Comparison of ENCODE assay signal across 10 cellular contexts in the genomic region with DNA sequence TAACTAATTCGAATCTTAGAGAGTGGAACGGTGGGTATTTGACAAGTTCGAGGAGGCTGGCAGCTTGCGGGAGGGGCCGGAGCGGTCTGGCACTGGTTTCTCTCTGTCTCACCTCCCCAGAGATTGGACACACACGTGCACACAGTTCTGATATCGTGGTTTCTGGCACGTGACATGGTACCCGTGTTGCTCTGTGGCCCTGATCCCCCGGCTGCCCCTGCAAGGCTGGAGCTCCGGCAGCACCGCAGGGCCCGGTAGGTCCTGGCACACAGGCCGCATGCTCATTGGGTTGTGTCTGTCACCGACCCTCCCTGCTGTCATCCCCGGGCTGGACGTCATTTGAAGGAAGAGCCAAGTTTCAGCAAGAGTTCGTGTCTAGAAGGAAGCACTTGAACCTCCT.
DNase-seq lines count a peak whose midpoint lies in the region; ATAC-seq and TF ChIP-seq lines count a peak whose summit lies in the region.
"Had no signal": no experiment of that assay in that cellular context is flagged by ENCODE, and none has a peak within 500 bp of the region (broad histone marks: within the 10 kb centered on the region; RNA-seq: fewer than 3 reads in every experiment).

No MANE protein-coding gene starts in this region.

- H3K9me3 ChIP-seq in BE2C: no peaks in the 10 kb centered on the region
- H3K9me3 ChIP-seq: neutrophil had no signal

- H3K27me3 ChIP-seq in BE2C: no peaks in the 10 kb centered on the region
- H3K27me3 ChIP-seq: neutrophil had no signal

- no peak for TF ChIP-seq CTCF in BE2C (IDR thresholded peaks at IDR 0.05; ENCODE audit: low read depth, low read length)

- intact Hi-C loops in left cardiac atrium (cut with DNase I) (no loop called here), head of caudate nucleus (cut with DNase I) (no loop called here)

- ATAC-seq in GM18511 (IDR thresholded peaks at IDR 0.05; ENCODE audit: unreplicated experiment): peak; percentile 55
- peak; percentile 67 to 80 for ATAC-seq in left cardiac atrium

- peaks cover 56% of the 10 kb centered on the region for H3K4me1 ChIP-seq in BE2C

- H3K4me3 ChIP-seq in BE2C (ENCODE audit: low read depth, low read length): no peak overlapping the region

- DNase-seq in BE2C: peak; percentile 41
- peak; percentile 74 for DNase-seq in NAMALWA (ENCODE audit: low spot score)
- peak; percentile 46 for DNase-seq in left cardiac atrium
- no peak for DNase-seq in head of caudate nucleus
- DNase-seq in GOT3 (lab: John Stamatoyannopoulos, UW): no peak
- DNase-seq in DMS53 treated with DMSO at 0.1 percent for 48 hours (lab: John Stamatoyannopoulos, UW; ENCODE audit: unreplicated experiment): no peak
- DNase-seq in NCI-H2171 (lab: John Stamatoyannopoulos, UW): no peak
- DNase-seq: stimulated activated CD4-positive, alpha-beta T cell treated with anti-CD3 and anti-CD28 coated beads, Interleukin-12 subunit alpha, Interleukin-12 subunit beta, amount 100 ng/mL, for 4 hours had no signal

- H3K36me3 ChIP-seq in BE2C: peaks cover 24% of the 10 kb centered on the region

Comparison
In these comparisons a context has a peak if more than half of its experiments do, and no peak if none do; other contexts are left out.
1. DNase-seq: peak in BE2C (single experiment), NAMALWA (single experiment) and left cardiac atrium (single experiment); none in head of caudate nucleus (0 of 42), GOT3 (single experiment), DMS53 treated with DMSO at 0.1 percent for 48 hours (single experiment) and NCI-H2171 (single experiment).